In the genomic region with DNA sequence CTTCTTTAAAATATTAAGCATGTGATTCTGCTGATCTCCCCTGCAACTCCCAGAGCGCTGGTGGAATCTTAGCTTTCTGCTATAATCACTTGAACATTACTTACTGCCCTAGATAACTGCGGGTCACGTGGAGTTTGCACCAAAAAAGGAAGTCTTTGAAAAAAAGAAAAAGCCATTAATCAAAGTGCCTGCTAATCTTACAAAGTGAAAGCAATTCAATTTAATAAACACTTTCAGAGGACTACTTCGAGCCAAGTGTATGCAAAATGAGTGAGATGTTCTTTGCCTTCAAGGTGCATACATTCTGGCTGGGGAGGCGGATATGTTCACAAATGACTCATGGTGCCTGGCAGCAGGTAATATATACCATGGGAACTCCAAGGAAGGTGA, we compare ENCODE assay signal across 8 cellular contexts.
DNase-seq lines count a peak whose midpoint lies in the region; ATAC-seq and TF ChIP-seq lines count a peak whose summit lies in the region.

No MANE protein-coding gene starts in this region.

- 25 to 35% methylated on average over 5 of the region's 5 CpGs for WGBS in heart right ventricle, 2 donors
- 14 to 18% (median 16%) methylated on average over 5 of the region's 5 CpGs for WGBS in spleen, 5 donors

- no peak for ATAC-seq in WTC11
- peak in 6 of 8 donors; percentile 19 to 48 (median 36) for ATAC-seq in heart right ventricle

- TF ChIP-seq POLR2A in spleen (IDR thresholded peaks at IDR 0.05): no peak

- H3K4me1 ChIP-seq in heart right ventricle: peaks cover 0 to 28% (median 21%) of the 10 kb centered on the region in 9 donors
- peaks cover 0 to 26% (median 16%) of the 10 kb centered on the region in 6 donors for H3K4me1 ChIP-seq in spleen

- H3K4me1 Mint-ChIP-seq in HFFc6 (ENCODE audit: low read depth) (peaks cover 24% of the 10 kb centered on the region), WTC11 (peaks cover 41% of the 10 kb centered on the region)

- no peak for TF ChIP-seq CTCF in HFFc6 (IDR thresholded peaks at IDR 0.05)
- TF ChIP-seq CTCF in WTC11 (IDR thresholded peaks at IDR 0.05): no peak
- no peak for TF ChIP-seq CTCF in heart right ventricle (IDR thresholded peaks at IDR 0.05)
- no peak for TF ChIP-seq CTCF in spleen (IDR thresholded peaks at IDR 0.05 in 8 of 11, conservative IDR thresholded peaks at IDR 0.05 in 3 of 11)

- H3K27ac ChIP-seq in heart right ventricle: peak overlapping the region in 5 of 10 donors; percentile 54 to 69 (median 67)
- H3K27ac ChIP-seq in spleen: peak overlapping the region in 7 of 8 donors; percentile 25 to 75 (median 51)

- H3K36me3 ChIP-seq in heart right ventricle (no peaks in the 10 kb centered on the region), spleen (no peaks in the 10 kb centered on the region)

- no peaks in the 10 kb centered on the region for H3K27me3 ChIP-seq in heart right ventricle
- H3K27me3 ChIP-seq in spleen (replicated peaks in 1 of 7): peaks cover 0 to 13% (median 0%) of the 10 kb centered on the region in 7 donors

- H3K27ac Mint-ChIP-seq in HFFc6 (no peak overlapping the region), WTC11 (peak overlapping the region; percentile 99)

- intact Hi-C loops in heart right ventricle (cut with DNase I) (loop anchor here in 2 of 10 donors (10.0 kb wide), 2 partner anchors 141 to 161 kb away; no protein-coding TSS in a partner anchor), spleen (cut with DNase I; ENCODE audit: low total_unique reads) (no loop called here)

- DNase-seq in HFFc6: no peak
- DNase-seq in WTC11 (ENCODE audit: low spot score): no peak
- no peak for DNase-seq in heart right ventricle
- no peak for DNase-seq in spleen
- no peak for DNase-seq in C1 segment of cervical spinal cord (lab: John Stamatoyannopoulos, UW)
- DNase-seq in stimulated activated CD4-positive, alpha-beta T cell treated with anti-CD3 and anti-CD28 coated beads, Interleukin-4, amount 100 ng/mL, for 24 hours: no peak
- DNase-seq in activated CD4-positive, alpha-beta T cell treated with anti-CD3 and anti-CD28 coated beads, Interleukin-2, amount 50 U/mL, for 4 hours: no peak
- DNase-seq in dedifferentiated amniotic fluid mesenchymal stem cell (ENCODE audit: extremely low spot score): no peak

- H3K4me3 ChIP-seq in heart right ventricle (peak overlapping the region in 9 of 10 donors; percentile 38 to 73 (median 56)), spleen (peak overlapping the region; percentile 32 to 68 (median 38))

- H3K27me3 Mint-ChIP-seq in HFFc6 (ENCODE audit: insufficient read depth) (peaks cover 13% of the 10 kb centered on the region), WTC11 (ENCODE audit: low read depth) (no peaks in the 10 kb centered on the region)

- no peaks in the 10 kb centered on the region for H3K36me3 Mint-ChIP-seq in HFFc6 (ENCODE audit: low read depth)
- H3K36me3 Mint-ChIP-seq in WTC11: no peaks in the 10 kb centered on the region

- POLR2A ChIA-PET in WTC11 (lab: Charles Lee): no interaction called here

- peak overlapping the region; percentile 90 for H3K4me3 Mint-ChIP-seq in HFFc6
- peak overlapping the region; percentile 86 for H3K4me3 Mint-ChIP-seq in WTC11

- H3K9me3 Mint-ChIP-seq in HFFc6 (no peaks in the 10 kb centered on the region), WTC11 (0 out of 2 replicates have a peak, but pooled peaks cover 6% of the 10 kb centered on the region)

- CTCF ChIA-PET in WTC11 (lab: Charles Lee): no interaction called here

- H3K9me3 ChIP-seq in heart right ventricle (no peaks in the 10 kb centered on the region), spleen (no peaks in the 10 kb centered on the region)

TF ChIP-seq in WTC11, 78 proteins besides CTCF, POLR2A, EP300 and RAD21:
- no peak for TF ChIP-seq E2F4 (CRISPR knock-in tag; IDR thresholded peaks at IDR 0.05; ENCODE audit: borderline replicate concordance, low read depth)
- no peak for TF ChIP-seq KAT7 (CRISPR knock-in tag; IDR thresholded peaks at IDR 0.05; ENCODE audit: borderline replicate concordance)
- TF ChIP-seq, protein P1, sequence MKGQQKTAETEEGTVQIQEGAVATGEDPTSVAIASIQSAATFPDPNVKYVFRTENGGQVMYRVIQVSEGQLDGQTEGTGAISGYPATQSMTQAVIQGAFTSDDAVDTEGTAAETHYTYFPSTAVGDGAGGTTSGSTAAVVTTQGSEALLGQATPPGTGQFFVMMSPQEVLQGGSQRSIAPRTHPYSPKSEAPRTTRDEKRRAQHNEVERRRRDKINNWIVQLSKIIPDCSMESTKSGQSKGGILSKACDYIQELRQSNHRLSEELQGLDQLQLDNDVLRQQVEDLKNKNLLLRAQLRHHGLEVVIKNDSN (CRISPR knock-in tag; IDR thresholded peaks at IDR 0.05): no peak
- TF ChIP-seq TP53 (CRISPR knock-in tag; IDR thresholded peaks at IDR 0.05): no peak
- TF ChIP-seq ZNF121 (CRISPR knock-in tag; IDR thresholded peaks at IDR 0.05): no peak
- no peak for TF ChIP-seq TEAD1 (CRISPR knock-in tag; IDR thresholded peaks at IDR 0.05)
- TF ChIP-seq GRHL2 (CRISPR knock-in tag; IDR thresholded peaks at IDR 0.05; ENCODE audit: insufficient replicate concordance, severe bottlenecking): no peak
- TF ChIP-seq OVOL2 (CRISPR knock-in tag; IDR thresholded peaks at IDR 0.05; ENCODE audit: borderline replicate concordance): no peak
- TF ChIP-seq CBFB (CRISPR knock-in tag; IDR thresholded peaks at IDR 0.05; ENCODE audit: low read depth): no peak
- no peak for TF ChIP-seq GTF2I (CRISPR knock-in tag; conservative IDR thresholded peaks at IDR 0.05)
- TF ChIP-seq, protein P2, sequence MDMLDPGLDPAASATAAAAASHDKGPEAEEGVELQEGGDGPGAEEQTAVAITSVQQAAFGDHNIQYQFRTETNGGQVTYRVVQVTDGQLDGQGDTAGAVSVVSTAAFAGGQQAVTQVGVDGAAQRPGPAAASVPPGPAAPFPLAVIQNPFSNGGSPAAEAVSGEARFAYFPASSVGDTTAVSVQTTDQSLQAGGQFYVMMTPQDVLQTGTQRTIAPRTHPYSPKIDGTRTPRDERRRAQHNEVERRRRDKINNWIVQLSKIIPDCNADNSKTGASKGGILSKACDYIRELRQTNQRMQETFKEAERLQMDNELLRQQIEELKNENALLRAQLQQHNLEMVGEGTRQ (CRISPR knock-in tag; IDR thresholded peaks at IDR 0.05): no peak
- no peak for TF ChIP-seq MXD4 (CRISPR knock-in tag; IDR thresholded peaks at IDR 0.05; ENCODE audit: borderline replicate concordance)
